Comparison of ENCODE assay signal across 18 cellular contexts in genomic region chr22:48898524-48899377, GRCh38.
A peak's percentile ranks its signal among the peaks of the same experiment; 100 is the strongest.
DNase-seq lines count a peak whose midpoint lies in the region; ATAC-seq and TF ChIP-seq lines count a peak whose summit lies in the region.
"Had no signal": no experiment of that assay in that cellular context is flagged by ENCODE, and none has a peak within 500 bp of the region (broad histone marks: within the 10 kb centered on the region; RNA-seq: fewer than 3 reads in every experiment).

No MANE protein-coding gene starts in this region.

- peaks cover 7% of the 10 kb centered on the region for H3K27me3 Mint-ChIP-seq in H9 (ENCODE audit: low read depth)

- no peak overlapping the region for H3K18ac ChIP-seq in H9 (ENCODE audit: insufficient read length, low read depth, low read length)

- H3K9ac ChIP-seq in H9 (ENCODE audit: extremely low read depth, insufficient read length, low read length) = no peak overlapping the region

- no peak overlapping the region; the same call in 1 of the 2 replicates for H3K14ac ChIP-seq in H9 (ENCODE audit: insufficient read depth, low read length)

- H3K79me2 ChIP-seq in H9 (ENCODE audit: insufficient read depth, low read length) = no peaks in the 10 kb centered on the region

- TF ChIP-seq CTCF in H9 (conservative IDR thresholded peaks at IDR 0.05) = no peak
- TF ChIP-seq CTCF in coronary artery (IDR thresholded peaks at IDR 0.05) = no peak

- H2BK15ac ChIP-seq in H9 (ENCODE audit: low read depth, low read length) = no peak overlapping the region

- H3T11ph ChIP-seq in H9 (ENCODE audit: low read length) = no peak overlapping the region

- H3K4me3 ChIP-seq in coronary artery = no peak overlapping the region
- H3K4me3 ChIP-seq: HAP-1 had no signal

- no peak overlapping the region for H3K4me3 Mint-ChIP-seq in H9

- H3K27ac ChIP-seq in H9 (ENCODE audit: insufficient read length, low read depth, low read length) (no peak overlapping the region), coronary artery (no peak overlapping the region)
- H3K27ac ChIP-seq: HL-60 had no signal

- no CpG with 5 or more reads among the region's 22 CpGs for WGBS in H9 (ENCODE audit: extremely low coverage, insufficient read length, low lambda C conversion rate)

- no peak overlapping the region for H4K5ac ChIP-seq in H9 (ENCODE audit: insufficient read length, low read depth, low read length)

- H4K91ac ChIP-seq in H9 (ENCODE audit: insufficient read length, low read depth, low read length) = no peak overlapping the region

- H4K20me1 ChIP-seq in H9 (ENCODE audit: control insufficient read depth, insufficient read depth, insufficient read length) = no peaks in the 10 kb centered on the region

- H2BK120ac ChIP-seq in H9 (ENCODE audit: low read depth, low read length, poor library complexity, severe bottlenecking) = no peak overlapping the region

- H2BK12ac ChIP-seq in H9 (ENCODE audit: insufficient read length, low read depth, low read length) = no peak overlapping the region

- H3K4me2 ChIP-seq in H9 (ENCODE audit: insufficient read depth, insufficient read length, low read length) = no peak overlapping the region

- no peak overlapping the region for H3K56ac ChIP-seq in H9 (ENCODE audit: insufficient read length, low read depth, low read length)

- ATAC-seq in GM18909 (IDR thresholded peaks at IDR 0.05; ENCODE audit: poor library complexity, unreplicated experiment) (no peak), GM19395 (IDR thresholded peaks at IDR 0.05; ENCODE audit: unreplicated experiment) (no peak)

- peak; percentile 57 for DNase-seq in activated effector memory CD4-positive, alpha-beta T cell treated with anti-CD3 and anti-CD28 coated beads, Interleukin-2, amount 50 U/mL, for 16 hours
- DNase-seq in activated effector memory CD4-positive, alpha-beta T cell treated with Interleukin-2 at 50 U/mL for 16 hours = no peak
- DNase-seq in H9 (peak; percentile 15), coronary artery (ENCODE audit: low spot score) (peak; percentile 55), posterior vena cava (ENCODE audit: low spot score) (peak; percentile 60), hypothalamus (lab: John Stamatoyannopoulos, UW) (no peak)
- DNase-seq: C1 segment of cervical spinal cord; DMS 273 treated with DMSO at 0.1 percent for 48 hours; EL; NCI-H1105 treated with DMSO at 0.1 percent for 48 hours; NCI-H1930; NCI-H446; NK-92 treated with Interleukin-12 subunit alpha and Interleukin-12 subunit beta, amount 100 ng/mL, for 24 hours; SIG-M5 had no signal

- no peak overlapping the region for H2AK5ac ChIP-seq in H9 (ENCODE audit: insufficient read length, low read length)

- no peak overlapping the region for H4K8ac ChIP-seq in H9 (replicated peaks; ENCODE audit: insufficient read length, low read depth, low read length)

- H3K9me3 Mint-ChIP-seq in H9 = no peaks in the 10 kb centered on the region

- no peaks in the 10 kb centered on the region for H3K4me1 Mint-ChIP-seq in H9

- no peak overlapping the region for H3K4ac ChIP-seq in H9 (ENCODE audit: low read depth, low read length)

- H3K9me3 ChIP-seq in H9 (ENCODE audit: control insufficient read depth, low read depth, low read length) = no peaks in the 10 kb centered on the region
- H3K9me3 ChIP-seq: HAP-1 had no signal

- no peaks in the 10 kb centered on the region for H3K27me3 ChIP-seq in H9 (ENCODE audit: insufficient read depth, low read length)

- H3K27ac Mint-ChIP-seq in H9 = no peak overlapping the region

- no peak overlapping the region for H2BK20ac ChIP-seq in H9 (ENCODE audit: low read depth, low read length, poor library complexity, severe bottlenecking)

- H3K79me1 ChIP-seq in H9 (ENCODE audit: insufficient read depth, low read depth, low read length, poor library complexity, severe bottlenecking) = no peaks in the 10 kb centered on the region

- no peaks in the 10 kb centered on the region for H3K4me1 ChIP-seq in H9 (ENCODE audit: insufficient read depth, low read length)
- H3K4me1 ChIP-seq: HAP-1 had no signal

- no peak overlapping the region for H2AFZ ChIP-seq in H9 (ENCODE audit: low read length)

- no peak overlapping the region for H3K23ac ChIP-seq in H9 (ENCODE audit: insufficient read length, low read depth, low read length)

- H2BK5ac ChIP-seq in H9 (ENCODE audit: insufficient read length, low read length) = no peak overlapping the region

- intact Hi-C loops in posterior vena cava (cut with DNase I) = no loop called here

- H3K23me2 ChIP-seq in H9 (ENCODE audit: insufficient read length, low read depth, low read length, poor library complexity, severe bottlenecking) = peaks cover 5% of the 10 kb centered on the region

- H3K36me3 Mint-ChIP-seq in H9 (ENCODE audit: insufficient read depth in 1 of 3, low read depth in 3 of 3) = no peaks in the 10 kb centered on the region; a peak in 1 of 7 replicates

Comparison
In these comparisons a context has a peak if more than half of its experiments do, and no peak if none do; other contexts are left out.
1. DNase-seq: peak in activated effector memory CD4-positive, alpha-beta T cell treated with anti-CD3 and anti-CD28 coated beads, Interleukin-2, amount 50 U/mL, for 16 hours (single experiment), H9 (single experiment), coronary artery (single experiment) and posterior vena cava (single experiment); none in activated effector memory CD4-positive, alpha-beta T cell treated with Interleukin-2 at 50 U/mL for 16 hours (single experiment) and hypothalamus (0 of 51).